19 cellular contexts compared by ENCODE assay signal in genomic region chr4:168715889-168716288, GRCh38.
A peak's percentile ranks its signal among the peaks of the same experiment; 100 is the strongest.
DNase-seq lines count a peak whose midpoint lies in the region; ATAC-seq, FAIRE-seq and TF ChIP-seq lines count a peak whose summit lies in the region.
"Had no signal": no experiment of that assay in that cellular context is flagged by ENCODE, and none has a peak within 500 bp of the region (broad histone marks: within the 10 kb centered on the region; RNA-seq: fewer than 3 reads in every experiment).

No MANE protein-coding gene starts in this region.

- H3K18ac ChIP-seq in H1 (ENCODE audit: extremely low read depth, low read length), result no peak overlapping the region

- no peak overlapping the region for H2AFZ ChIP-seq in H1 (ENCODE audit: low read length)

- H3K4me3 ChIP-seq in left ventricle myocardium inferior (no peak overlapping the region), H1 (ENCODE audit: extremely low read depth in 1 of 4, insufficient read depth in 2 of 4, low read depth in 3 of 4, low read length in 4 of 4) (no peak overlapping the region; a peak in 1 of 8 replicates), gastrocnemius medialis (no peak overlapping the region), aorta (ENCODE audit: low read length in 2 of 2) (no peak overlapping the region), endodermal cell (ENCODE audit: low read length) (no peak overlapping the region)
- H3K4me3 ChIP-seq: pancreas had no signal

- H3K4ac ChIP-seq in H1 (replicated peaks; ENCODE audit: insufficient read length, low read depth, low read length), result no peak overlapping the region

- peak overlapping the region; percentile 8 to 44; a peak in 3 of 4 replicates for H3K4me2 ChIP-seq in H1 (ENCODE audit: insufficient read depth in 1 of 2, low read depth in 2 of 2, low read length in 2 of 2)

- no peak for TF ChIP-seq EP300 in H1 (IDR thresholded peaks at IDR 0.05; ENCODE audit: borderline replicate concordance in 1 of 2, low read depth in 2 of 2, low read length in 2 of 2)

- ATAC-seq in left ventricle myocardium superior, result no peak
- ATAC-seq in gastrocnemius medialis, result no peak
- ATAC-seq in aorta (ENCODE audit: low FRiP score), result no peak
- no peak for ATAC-seq in HG02885 (IDR thresholded peaks at IDR 0.05; ENCODE audit: poor library complexity, unreplicated experiment)
- ATAC-seq: activated CD8-positive, alpha-beta T cell treated with anti-CD3 and anti-CD28 coated beads for 36 hours; activated T-cell treated with anti-CD3 and anti-CD28 coated beads, Interleukin-2, amount 50 U/mL, for 72 hours; pancreas had no signal

- H3K36me3 Mint-ChIP-seq in activated naive CD8-positive, alpha-beta T cell treated with anti-CD3 and anti-CD28 coated beads for 36 hours, result no peaks in the 10 kb centered on the region
- peaks cover 4% of the 10 kb centered on the region for H3K36me3 Mint-ChIP-seq in endodermal cell (ENCODE audit: low read depth)
- H3K36me3 Mint-ChIP-seq: naive B cell had no signal

- no peak overlapping the region for H2BK20ac ChIP-seq in H1 (ENCODE audit: low read length)

- TF ChIP-seq POLR2A in H1 (IDR thresholded peaks at IDR 0.05; ENCODE audit: control extremely low read depth in 1 of 2, low read depth in 2 of 2, low read length in 2 of 2) (no peak), gastrocnemius medialis (IDR thresholded peaks at IDR 0.05) (no peak)

- no peak overlapping the region for H4K5ac ChIP-seq in H1 (ENCODE audit: insufficient read length, low read depth, low read length)

- H3K9ac ChIP-seq in H1 (replicated peaks in 1 of 4; ENCODE audit: extremely low read depth in 1 of 4, low read depth in 3 of 4, low read length in 3 of 4) (no peak overlapping the region), endodermal cell (ENCODE audit: extremely low read depth, low read length, poor library complexity, severe bottlenecking) (no peak overlapping the region)

- H3K9me3 Mint-ChIP-seq in activated naive CD8-positive, alpha-beta T cell treated with anti-CD3 and anti-CD28 coated beads for 36 hours, result peaks cover 3% of the 10 kb centered on the region
- H3K9me3 Mint-ChIP-seq in endodermal cell, result peaks cover 4% of the 10 kb centered on the region
- H3K9me3 Mint-ChIP-seq: activated T-cell treated with anti-CD3 and anti-CD28 coated beads, Interleukin-2, amount 50 U/mL, for 72 hours had no signal

- DNase-seq in left ventricle myocardium inferior (no peak), left ventricle myocardium superior (no peak), H1 (ENCODE audit: low read depth in 1 of 2, low spot score in 2 of 2) (peak in 1 of 2 experiments; percentile 39), gastrocnemius medialis (no peak), aorta (no peak), endodermal cell (no peak)
- DNase-seq in activated naive CD8-positive, alpha-beta T cell treated with anti-CD3 and anti-CD28 coated beads for 36 hours, result no peak
- DNase-seq: activated CD8-positive, alpha-beta T cell treated with anti-CD3 and anti-CD28 coated beads for 36 hours; activated T-cell treated with anti-CD3 and anti-CD28 coated beads, Interleukin-2, amount 50 U/mL, for 72 hours; caudate nucleus; naive B cell; NCI-H146; NCI-H446 treated with DMSO at 0.1 percent for 48 hours; pancreas; SHP77; WERI-Rb-1 had no signal

- H3K4me1 ChIP-seq in left ventricle myocardium inferior, result peaks cover 45% of the 10 kb centered on the region
- H3K4me1 ChIP-seq in H1 (replicated peaks in 1 of 4; ENCODE audit: control insufficient read depth in 3 of 4, insufficient read depth in 4 of 4, low read length in 3 of 4), result peaks cover 0 to 3% (median 0%) of the 10 kb centered on the region in 4 experiments; a peak in 2 of 7 replicates
- H3K4me1 ChIP-seq in gastrocnemius medialis, result peaks cover 33 to 39% of the 10 kb centered on the region in 2 donors
- peaks cover 6 to 8% of the 10 kb centered on the region in 2 donors for H3K4me1 ChIP-seq in aorta (ENCODE audit: control insufficient read depth in 1 of 2, insufficient read depth in 2 of 2, low read length in 2 of 2)
- peaks cover 3% of the 10 kb centered on the region for H3K4me1 ChIP-seq in endodermal cell (ENCODE audit: control insufficient read depth, insufficient read depth, low read length)
- H3K4me1 ChIP-seq: pancreas had no signal

- H3K27ac Mint-ChIP-seq in activated naive CD8-positive, alpha-beta T cell treated with anti-CD3 and anti-CD28 coated beads for 36 hours, result no peak overlapping the region
- no peak overlapping the region for H3K27ac Mint-ChIP-seq in endodermal cell
- H3K27ac Mint-ChIP-seq: activated CD8-positive, alpha-beta T cell treated with anti-CD3 and anti-CD28 coated beads for 36 hours; activated T-cell treated with anti-CD3 and anti-CD28 coated beads, Interleukin-2, amount 50 U/mL, for 72 hours; T-helper 1 cell treated with Interleukin-12 subunit alpha and Interleukin-12 subunit beta and Interleukin-4 antibody, amounts not matched to agents 30 μg/mL and 1 μg/mL, for 36 hours had no signal

- 24% methylated on average over 7 of the region's 7 CpGs; no CpG with 5 or more reads in 1 of the 2 experiments for WGBS in H1 (ENCODE audit: extremely low coverage in 1 of 2, insufficient coverage in 1 of 2, insufficient read length in 1 of 2, insufficient replicate concordance in 2 of 2, low coverage in 1 of 2, low lambda C conversion rate in 2 of 2, missing lambda C conversion rate in 1 of 2), 2 experiments
- WGBS in aorta, 2 donors, result 89 to 92% methylated on average over 7 of the region's 7 CpGs
- 78 to 82% methylated on average over 5 to 7 of the region's 7 CpGs for WGBS in endodermal cell (ENCODE audit: insufficient coverage in 1 of 2, insufficient read length in 1 of 2), 2 experiments

- no peak overlapping the region for H3K4me3 Mint-ChIP-seq in activated naive CD8-positive, alpha-beta T cell treated with anti-CD3 and anti-CD28 coated beads for 36 hours
- H3K4me3 Mint-ChIP-seq in endodermal cell, result no peak overlapping the region
- H3K4me3 Mint-ChIP-seq: activated CD8-positive, alpha-beta T cell treated with anti-CD3 and anti-CD28 coated beads for 36 hours; activated T-cell treated with anti-CD3 and anti-CD28 coated beads, Interleukin-2, amount 50 U/mL, for 72 hours; naive B cell; T-helper 1 cell treated with Interleukin-12 subunit alpha and Interleukin-12 subunit beta and Interleukin-4 antibody, amounts not matched to agents 30 μg/mL and 1 μg/mL, for 36 hours had no signal

- H3K36me3 ChIP-seq in left ventricle myocardium inferior (no peaks in the 10 kb centered on the region), H1 (ENCODE audit: control insufficient read depth in 2 of 4, insufficient read depth in 4 of 4, low read length in 3 of 4) (no peaks in the 10 kb centered on the region), gastrocnemius medialis (no peaks in the 10 kb centered on the region), aorta (ENCODE audit: control insufficient read depth in 1 of 2, insufficient read depth in 2 of 2, low read length in 1 of 2) (no peaks in the 10 kb centered on the region), endodermal cell (ENCODE audit: control insufficient read depth, insufficient read depth, low read length) (peaks cover 5% of the 10 kb centered on the region)
- H3K36me3 ChIP-seq: pancreas, WERI-Rb-1 had no signal

- no peak overlapping the region for H3K23ac ChIP-seq in H1 (ENCODE audit: insufficient read length)

- FAIRE-seq in H1 (lab: Jason Lieb, UNC), result peak; percentile 7
- FAIRE-seq: pancreas had no signal

- no peak overlapping the region for H3K14ac ChIP-seq in H1 (ENCODE audit: insufficient read length)

- H3K27ac ChIP-seq in left ventricle myocardium inferior (replicated peaks), result peak overlapping the region; percentile 85
- no peak overlapping the region for H3K27ac ChIP-seq in H1 (ENCODE audit: low read depth, low read length)
- H3K27ac ChIP-seq in gastrocnemius medialis, result peak overlapping the region; percentile 48 to 73 (median 58)
- H3K27ac ChIP-seq in aorta (ENCODE audit: low read depth in 1 of 2, low read length in 2 of 2), result peak overlapping the region; percentile 48 to 82
- H3K27ac ChIP-seq in endodermal cell (ENCODE audit: low read depth, low read length), result no peak overlapping the region
- H3K27ac ChIP-seq: C4-2B, pancreas, WERI-Rb-1 had no signal

- H4K91ac ChIP-seq in H1 (replicated peaks; ENCODE audit: insufficient read length, low read length), result no peak overlapping the region

- no peak overlapping the region for H2BK15ac ChIP-seq in H1 (ENCODE audit: low read length)

- no peaks in the 10 kb centered on the region for H4K20me1 ChIP-seq in H1 (replicated peaks in 1 of 2; ENCODE audit: control insufficient read depth in 1 of 2, insufficient read depth in 2 of 2, low read length in 2 of 2)

- CTCF ChIA-PET in H1 (lab: Charles Lee; ENCODE audit: partially characterized antibody), result interaction anchor here (0.6 to 1.2 kb wide), 6 partner anchors 71 to 280 kb away, joined by 3 to 4 read pairs (median 3); no protein-coding TSS in a partner anchor

- intact Hi-C loops in left ventricle myocardium inferior (cut with micrococcal nuclease), result loop anchor here (10.0 kb wide), 1 partner anchor 119 kb away; no protein-coding TSS in a partner anchor
- intact Hi-C loops in left ventricle myocardium superior (cut with micrococcal nuclease), result no loop called here
- intact Hi-C loops in gastrocnemius medialis (cut with DNase I; ENCODE audit: low total_unique reads), result loop anchor here (10.0 kb wide), 2 partner anchors 289 to 769 kb away; no protein-coding TSS in a partner anchor
- intact Hi-C loops in aorta (cut with DNase I), result loop anchor here (10.0 kb wide), 3 partner anchors 49 to 299 kb away; partner anchors contain the start of gene CBR4 (in 1 of the 2)

- H2AK5ac ChIP-seq in H1 (ENCODE audit: low read depth, low read length), result no peak overlapping the region

- no peaks in the 10 kb centered on the region for H3K23me2 ChIP-seq in H1 (ENCODE audit: low read depth, low read length)

- no peak for TF ChIP-seq CTCF in left ventricle myocardium inferior (IDR thresholded peaks at IDR 0.05; ENCODE audit: borderline replicate concordance)
- no peak for TF ChIP-seq CTCF in H1 (IDR thresholded peaks at IDR 0.05; ENCODE audit: control extremely low read depth in 1 of 3, insufficient read depth in 1 of 3, low read depth in 1 of 3, low read length in 3 of 3)
- TF ChIP-seq CTCF in gastrocnemius medialis (IDR thresholded peaks at IDR 0.05 in 4 of 5, conservative IDR thresholded peaks at IDR 0.05 in 1 of 5), result no peak
- no peak for TF ChIP-seq CTCF in endodermal cell (conservative IDR thresholded peaks at IDR 0.05)

- H3K79me2 ChIP-seq in H1 (ENCODE audit: control insufficient read depth in 1 of 2, insufficient read depth in 2 of 2, low read length in 2 of 2), result no peaks in the 10 kb centered on the region

- no peak overlapping the region for H4K8ac ChIP-seq in H1 (ENCODE audit: extremely low read depth, insufficient read depth, low read length)

- no peak for TF ChIP-seq RAD21 in H1 (IDR thresholded peaks at IDR 0.05 in 1 of 2, conservative IDR thresholded peaks at IDR 0.05 in 1 of 2; ENCODE audit: low read depth in 2 of 2, low read length in 2 of 2)

- H2BK5ac ChIP-seq in H1 (ENCODE audit: low read depth, low read length), result no peak overlapping the region

- H3K56ac ChIP-seq in H1 (replicated peaks; ENCODE audit: insufficient read length, low read depth, low read length), result no peak overlapping the region

- POLR2A ChIA-PET in H1 (lab: Charles Lee; ENCODE audit: partially characterized antibody), result interaction anchor here (1.4 kb wide), 1 partner anchor 115 kb away, joined by 3 read pairs; no protein-coding TSS in a partner anchor

- H3K9me3 ChIP-seq in left ventricle myocardium inferior (replicated peaks), result no peaks in the 10 kb centered on the region
- 0 out of 4 replicates have a peak, but pooled peaks cover 0 to 3% of the 10 kb centered on the region in 2 experiments for H3K9me3 ChIP-seq in H1 (ENCODE audit: insufficient read depth in 2 of 2, low read depth in 1 of 2, low read length in 1 of 2)
- H3K9me3 ChIP-seq in gastrocnemius medialis, result no peaks in the 10 kb centered on the region
- H3K9me3 ChIP-seq in aorta (ENCODE audit: control insufficient read depth, low read length), result no peaks in the 10 kb centered on the region
- peaks cover 4% of the 10 kb centered on the region for H3K9me3 ChIP-seq in endodermal cell (ENCODE audit: control insufficient read depth, low read length)
- H3K9me3 ChIP-seq: pancreas had no signal

- H2BK120ac ChIP-seq in H1 (replicated peaks; ENCODE audit: low read depth, low read length), result no peak overlapping the region

- H3K4me1 Mint-ChIP-seq in activated naive CD8-positive, alpha-beta T cell treated with anti-CD3 and anti-CD28 coated beads for 36 hours, result peaks cover 10% of the 10 kb centered on the region
- H3K4me1 Mint-ChIP-seq in endodermal cell, result peaks cover 14% of the 10 kb centered on the region

- peaks cover 3% of the 10 kb centered on the region for H3K27me3 Mint-ChIP-seq in activated naive CD8-positive, alpha-beta T cell treated with anti-CD3 and anti-CD28 coated beads for 36 hours
- H3K27me3 Mint-ChIP-seq in endodermal cell (ENCODE audit: insufficient read depth), result no peaks in the 10 kb centered on the region

- H3K27me3 ChIP-seq in left ventricle myocardium inferior (ENCODE audit: low read depth) (no peaks in the 10 kb centered on the region), H1 (replicated peaks in 1 of 4; ENCODE audit: control insufficient read depth in 3 of 4, extremely low read depth in 1 of 4, insufficient read depth in 3 of 4, low read length in 3 of 4) (peaks cover 0 to 10% (median 2%) of the 10 kb centered on the region in 4 experiments; a peak in 5 of 7 replicates), gastrocnemius medialis (no peaks in the 10 kb centered on the region), aorta (ENCODE audit: control insufficient read depth in 1 of 2, insufficient read depth in 2 of 2, low read length in 1 of 2) (no peaks in the 10 kb centered on the region), endodermal cell (ENCODE audit: control insufficient read depth, insufficient read depth, low read length, poor library complexity, severe bottlenecking) (no peaks in the 10 kb centered on the region)
- H3K27me3 ChIP-seq: pancreas had no signal

- no peak overlapping the region for H2BK12ac ChIP-seq in H1 (ENCODE audit: low read depth, low read length)

- in situ Hi-C loops in gastrocnemius medialis (cut with MboI; ENCODE audit: low sequenced_read_pairs in 4 of 4), result loop anchor here in 3 of 4 donors (10.0 to 25.0 kb wide), 4 partner anchors 119 to 771 kb away; partner anchors contain the start of gene CBR4 (in 1 of the 3)

- no peaks in the 10 kb centered on the region for H3K79me1 ChIP-seq in H1 (ENCODE audit: low read depth, low read length)

Comparison
In these comparisons a context has a peak if more than half of its experiments do, and no peak if none do; other contexts are left out.
1. H3K27ac ChIP-seq: peak in left ventricle myocardium inferior (single experiment), gastrocnemius medialis (4 of 4) and aorta (2 of 2); none in H1 (single experiment) and endodermal cell (single experiment).